10 cellular contexts compared by ENCODE assay signal in genomic region chr10:21572578-21572977, GRCh38. TPM values are rescaled to one million over a fixed set of nuclear protein-coding genes. Genes with fewer than 3 reads are reported as not detected.
A peak's percentile ranks its signal among the peaks of the same experiment; 100 is the strongest.
DNase-seq lines count a peak whose midpoint lies in the region; ATAC-seq, FAIRE-seq and TF ChIP-seq lines count a peak whose summit lies in the region.
"Had no signal": no experiment of that assay in that cellular context is flagged by ENCODE, and none has a peak within 500 bp of the region (broad histone marks: within the 10 kb centered on the region; RNA-seq: fewer than 3 reads in every experiment).

No MANE protein-coding gene starts in this region.

- no peaks in the 10 kb centered on the region for H3K27me3 Mint-ChIP-seq in activated CD8-positive, alpha-beta memory T cell treated with anti-CD3 and anti-CD28 coated beads, Interleukin-2, amount 10 ng/mL, durations not matched to agents 7 days and 5 days

- peaks cover 2% of the 10 kb centered on the region for H3K9me3 Mint-ChIP-seq in activated CD8-positive, alpha-beta memory T cell treated with anti-CD3 and anti-CD28 coated beads, Interleukin-2, amount 10 ng/mL, durations not matched to agents 7 days and 5 days (ENCODE audit: low read depth)

- H3K27ac ChIP-seq in GM23248 (peak overlapping the region; percentile 55), left ventricle myocardium inferior (replicated peaks) (peak overlapping the region; percentile 9)

- peaks cover 17% of the 10 kb centered on the region for H3K4me1 ChIP-seq in GM23248 (ENCODE audit: insufficient read depth)
- peaks cover 60% of the 10 kb centered on the region for H3K4me1 ChIP-seq in left ventricle myocardium inferior
- H3K4me1 ChIP-seq: BE2C had no signal

- intact Hi-C loops in left ventricle myocardium inferior (cut with micrococcal nuclease): no loop called here

- CTCF ChIA-PET in activated CD8-positive, alpha-beta memory T cell treated with anti-CD3 and anti-CD28 coated beads, Interleukin-2, amount 10 ng/mL, durations not matched to agents 7 days and 5 days (lab: Charles Lee): no interaction called here

- H3K27ac Mint-ChIP-seq in activated CD8-positive, alpha-beta memory T cell treated with anti-CD3 and anti-CD28 coated beads, Interleukin-2, amount 10 ng/mL, durations not matched to agents 7 days and 5 days: no peak overlapping the region

- H4K20me1 ChIP-seq in GM23248 (ENCODE audit: insufficient read depth): peaks cover 13% of the 10 kb centered on the region; the same call in 1 of the 2 replicates

- peaks cover 31% of the 10 kb centered on the region for H3K4me1 Mint-ChIP-seq in activated CD8-positive, alpha-beta memory T cell treated with anti-CD3 and anti-CD28 coated beads, Interleukin-2, amount 10 ng/mL, durations not matched to agents 7 days and 5 days

- H3K36me3 Mint-ChIP-seq in activated CD8-positive, alpha-beta memory T cell treated with anti-CD3 and anti-CD28 coated beads, Interleukin-2, amount 10 ng/mL, durations not matched to agents 7 days and 5 days: peaks cover 45% of the 10 kb centered on the region

- DNase-seq in GM23248 (peak; percentile 57), astrocyte of the hippocampus (ENCODE audit: low read depth, low spot score) (peak; percentile 11), left ventricle myocardium inferior (no peak), pulmonary artery endothelial cell (ENCODE audit: low read depth, low spot score) (peak; percentile 1), urothelium cell line (ENCODE audit: low spot score) (no peak), NCI-H1417 treated with DMSO at 0.1 percent for 48 hours (lab: John Stamatoyannopoulos, UW) (no peak)
- no peak for DNase-seq in activated CD8-positive, alpha-beta memory T cell treated with anti-CD3 and anti-CD28 coated beads, Interleukin-2, amount 10 ng/mL, durations not matched to agents 7 days and 5 days
- DNase-seq: BE2C, NCI-H446 treated with DMSO at 0.1 percent for 48 hours had no signal

- no peak overlapping the region for H2AFZ ChIP-seq in GM23248

- ATAC-seq in HG02678 (IDR thresholded peaks at IDR 0.05; ENCODE audit: unreplicated experiment): no peak
- ATAC-seq in activated CD8-positive, alpha-beta memory T cell treated with anti-CD3 and anti-CD28 coated beads, Interleukin-2, amount 10 ng/mL, durations not matched to agents 7 days and 5 days: no peak

- peak overlapping the region; percentile 31 for H3K4me2 ChIP-seq in GM23248 (ENCODE audit: unreplicated experiment)

- H3K79me2 ChIP-seq in GM23248 (ENCODE audit: insufficient read depth): peaks cover 98% of the 10 kb centered on the region

- FAIRE-seq in urothelium cell line (lab: Jason Lieb, UNC): no peak

- in situ Hi-C loops in GM23248 (cut with MboI): no loop called here

- no peak for TF ChIP-seq CTCF in left ventricle myocardium inferior (IDR thresholded peaks at IDR 0.05; ENCODE audit: borderline replicate concordance)

- H3F3A ChIP-seq in GM23248 (ENCODE audit: insufficient read depth): peaks cover 16% of the 10 kb centered on the region; the same call in 1 of the 2 replicates

- no peaks in the 10 kb centered on the region for H3K9me3 ChIP-seq in GM23248 (ENCODE audit: low read depth)
- H3K9me3 ChIP-seq in left ventricle myocardium inferior (replicated peaks): no peaks in the 10 kb centered on the region
- H3K9me3 ChIP-seq: BE2C had no signal

- H3K27me3 ChIP-seq in GM23248 (replicated peaks; ENCODE audit: insufficient read depth): no peaks in the 10 kb centered on the region
- H3K27me3 ChIP-seq in left ventricle myocardium inferior (ENCODE audit: low read depth): no peaks in the 10 kb centered on the region
- H3K27me3 ChIP-seq: BE2C had no signal

- H3K4me3 Mint-ChIP-seq in activated CD8-positive, alpha-beta memory T cell treated with anti-CD3 and anti-CD28 coated beads, Interleukin-2, amount 10 ng/mL, durations not matched to agents 7 days and 5 days: no peak overlapping the region

- H3K4me3 ChIP-seq in GM23248: no peak overlapping the region
- no peak overlapping the region for H3K4me3 ChIP-seq in left ventricle myocardium inferior

- H3K36me3 ChIP-seq in GM23248 (ENCODE audit: low read depth) (peaks cover 8% of the 10 kb centered on the region; the same call in 1 of the 2 replicates), left ventricle myocardium inferior (no peaks in the 10 kb centered on the region)
- H3K36me3 ChIP-seq: BE2C had no signal

- no peaks in the 10 kb centered on the region for H3K9me2 ChIP-seq in GM23248 (ENCODE audit: insufficient read depth)

- H3K9ac ChIP-seq in GM23248: no peak overlapping the region

- 8 to 16% methylated on average over 3 of the region's 3 CpGs for WGBS in GM23248 (ENCODE audit: low coverage in 1 of 2, low lambda C conversion rate in 2 of 2, missing lambda C conversion rate in 2 of 2), 2 experiments

RNA-seq across cellular contexts. Expression of gene MLLT10, which starts 38.5 kb away (rescaled TPM):
- total RNA-seq in GM23248 (2014; rRNA removed; shearing (Covaris generic)): 16.1 and 19.8 TPM in 2 replicates
- 8.9 and 10.1 TPM in 2 replicates for polyA plus RNA-seq in GM23248 (2016; fragmentation: Nextera tagmentation; extraction: Ambion mirVana)
- 18.7 TPM for total RNA-seq in left ventricle myocardium inferior
- total RNA-seq in pulmonary artery endothelial cell: 36.9 and 47.3 TPM in 2 replicates
- total RNA-seq in activated CD8-positive, alpha-beta memory T cell treated with anti-CD3 and anti-CD28 coated beads, Interleukin-2, amount 10 ng/mL, durations not matched to agents 7 days and 5 days: 10 to 100 TPM; 42.2 to 65.2 TPM

RNA-seq across cellular contexts. Expression of gene SKIDA1, which starts 47.1 kb away (rescaled TPM):
- total RNA-seq in GM23248 (2014; rRNA removed; shearing (Covaris generic)): not detected in 2 replicates
- polyA plus RNA-seq in GM23248 (2016; fragmentation: Nextera tagmentation; extraction: Ambion mirVana): 0.18 and 0.80 TPM in 2 replicates
- total RNA-seq in left ventricle myocardium inferior (2.7 TPM), pulmonary artery endothelial cell (0.33 and 0.46 TPM in 2 replicates)
- under 1 TPM; 0.26 to 0.29 TPM for total RNA-seq in activated CD8-positive, alpha-beta memory T cell treated with anti-CD3 and anti-CD28 coated beads, Interleukin-2, amount 10 ng/mL, durations not matched to agents 7 days and 5 days

Comparison
In these comparisons a context has a peak if more than half of its experiments do, and no peak if none do; other contexts are left out.
1. DNase-seq: peak in GM23248 (single experiment), astrocyte of the hippocampus (single experiment) and pulmonary artery endothelial cell (single experiment); none in left ventricle myocardium inferior (single experiment), urothelium cell line (single experiment), activated CD8-positive, alpha-beta memory T cell treated with anti-CD3 and anti-CD28 coated beads, Interleukin-2, amount 10 ng/mL, durations not matched to agents 7 days and 5 days (single experiment) and NCI-H1417 treated with DMSO at 0.1 percent for 48 hours (single experiment).